In the genomic region with DNA sequence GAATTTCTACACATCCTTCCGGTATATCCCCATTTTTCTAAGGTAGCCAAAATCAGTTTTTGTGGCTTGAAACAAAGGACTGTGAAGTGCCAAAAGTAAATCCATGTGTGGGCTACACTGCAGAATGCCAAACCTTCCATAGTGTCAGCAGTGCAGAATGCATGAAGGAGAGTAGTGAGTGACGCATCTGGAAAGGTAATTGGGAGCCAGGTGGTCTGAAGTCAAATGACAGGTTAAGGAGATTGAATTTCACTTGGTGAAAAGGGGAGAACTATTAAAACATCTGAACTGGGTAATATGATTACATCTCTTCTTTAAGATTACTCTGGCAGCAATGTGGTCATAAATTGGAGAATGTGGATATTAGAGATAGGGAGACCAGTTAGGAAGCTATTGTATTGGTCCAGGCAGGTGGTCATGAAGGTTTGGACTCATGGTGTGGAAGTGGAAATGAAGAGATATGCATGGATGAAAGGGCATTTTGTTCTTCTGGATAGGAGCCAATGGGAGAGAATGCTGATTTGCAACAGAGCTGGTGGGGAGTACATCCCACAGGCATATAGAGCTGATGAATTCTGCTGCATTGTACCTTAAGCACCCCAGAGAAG, we compare ENCODE assay signal across 24 cellular contexts.
DNase-seq lines count a peak whose midpoint lies in the region; ATAC-seq and TF ChIP-seq lines count a peak whose summit lies in the region.
"Had no signal": no experiment of that assay in that cellular context is flagged by ENCODE, and none has a peak within 500 bp of the region (broad histone marks: within the 10 kb centered on the region; RNA-seq: fewer than 3 reads in every experiment).

No MANE protein-coding gene starts in this region.

- no peak overlapping the region for H3K4me3 Mint-ChIP-seq in stimulated activated naive CD8-positive, alpha-beta T cell treated with anti-CD3 and anti-CD28 coated beads, Interleukin-15, amount 100 ng/mL, for 72 hours
- H3K4me3 Mint-ChIP-seq: activated CD8-positive, alpha-beta T cell treated with anti-CD3 and anti-CD28 coated beads, Interleukin-2, amount 10 ng/mL, durations not matched to agents 7 days and 5 days; dendritic cell treated with granulocyte-macrophage colony-stimulating factor and Interleukin-4, amounts not matched to agents 40 ng/mL and 50 ng/mL, for 4 days; mesothelial cell of epicardium; natural killer cell treated with Interleukin-12 subunit alpha and Interleukin-12 subunit beta and Interleukin-15 and Interleukin-18, amount 100 ng/mL, for 72 hours had no signal

- no peaks in the 10 kb centered on the region for H3K9me3 Mint-ChIP-seq in stimulated activated naive CD8-positive, alpha-beta T cell treated with anti-CD3 and anti-CD28 coated beads, Interleukin-15, amount 100 ng/mL, for 72 hours
- H3K9me3 Mint-ChIP-seq: dendritic cell treated with granulocyte-macrophage colony-stimulating factor and Interleukin-4, amounts not matched to agents 40 ng/mL and 50 ng/mL, for 4 days; natural killer cell treated with Interleukin-12 subunit alpha and Interleukin-12 subunit beta and Interleukin-15 and Interleukin-18, amount 100 ng/mL, for 72 hours had no signal

- ATAC-seq in GM19023 (IDR thresholded peaks at IDR 0.05; ENCODE audit: unreplicated experiment) (no peak), GM21367 (IDR thresholded peaks at IDR 0.05; ENCODE audit: unreplicated experiment) (no peak)
- no peak for ATAC-seq in stimulated activated naive CD8-positive, alpha-beta T cell treated with anti-CD3 and anti-CD28 coated beads, Interleukin-15, amount 100 ng/mL, for 72 hours
- ATAC-seq: activated CD4-positive, CD25-positive, alpha-beta regulatory T cell treated with anti-CD3 and anti-CD28 coated beads, Interleukin-2, amount 50 U/mL, for 24 hours; activated CD8-positive, alpha-beta T cell treated with anti-CD3 and anti-CD28 coated beads, Interleukin-2, amount 10 ng/mL, durations not matched to agents 7 days and 5 days; GM12878; left lobe of liver; natural killer cell treated with Interleukin-12 subunit alpha and Interleukin-12 subunit beta and Interleukin-15 and Interleukin-18, amount 100 ng/mL, for 72 hours had no signal

- H3K4me3 ChIP-seq in choroid plexus epithelial cell (ENCODE audit: low read depth, low read length), result no peak overlapping the region
- H3K4me3 ChIP-seq: BLaER1 treated with 17β-estradiol and CSF1 and Interleukin-3, amounts not matched to agents 10 nM and 100 nM; cardiac muscle cell; GM12878; sigmoid colon had no signal

- no peak for TF ChIP-seq CTCF in choroid plexus epithelial cell (conservative IDR thresholded peaks at IDR 0.05; ENCODE audit: low read depth, low read length)

- H3K4me1 Mint-ChIP-seq in stimulated activated naive CD8-positive, alpha-beta T cell treated with anti-CD3 and anti-CD28 coated beads, Interleukin-15, amount 100 ng/mL, for 72 hours, result no peaks in the 10 kb centered on the region

- H3K27ac Mint-ChIP-seq in stimulated activated naive CD8-positive, alpha-beta T cell treated with anti-CD3 and anti-CD28 coated beads, Interleukin-15, amount 100 ng/mL, for 72 hours, result no peak overlapping the region
- H3K27ac Mint-ChIP-seq: activated CD8-positive, alpha-beta T cell treated with anti-CD3 and anti-CD28 coated beads, Interleukin-2, amount 10 ng/mL, durations not matched to agents 7 days and 5 days; dendritic cell treated with granulocyte-macrophage colony-stimulating factor and Interleukin-4, amounts not matched to agents 40 ng/mL and 50 ng/mL, for 4 days; mesothelial cell of epicardium had no signal

- no peaks in the 10 kb centered on the region for H3K27me3 Mint-ChIP-seq in stimulated activated naive CD8-positive, alpha-beta T cell treated with anti-CD3 and anti-CD28 coated beads, Interleukin-15, amount 100 ng/mL, for 72 hours
- H3K27me3 Mint-ChIP-seq: dendritic cell treated with granulocyte-macrophage colony-stimulating factor and Interleukin-4, amounts not matched to agents 40 ng/mL and 50 ng/mL, for 4 days had no signal

- DNase-seq in DMS 273 (lab: John Stamatoyannopoulos, UW; ENCODE audit: unreplicated experiment) (peak; percentile 60), NCI-H1436 treated with DMSO at 0.1 percent for 48 hours (lab: John Stamatoyannopoulos, UW) (peak; percentile 70), NCI-H2196 treated with DMSO at 0.1 percent for 48 hours (lab: John Stamatoyannopoulos, UW; ENCODE audit: unreplicated experiment) (peak; percentile 83), choroid plexus epithelial cell (ENCODE audit: low read depth) (peak; percentile 13)
- no peak for DNase-seq in activated CD4-positive, alpha-beta T cell treated with anti-CD3 and anti-CD28 coated beads for 4 hours
- no peak for DNase-seq in stimulated activated naive CD8-positive, alpha-beta T cell treated with anti-CD3 and anti-CD28 coated beads, Interleukin-15, amount 100 ng/mL, for 72 hours
- DNase-seq: activated CD8-positive, alpha-beta T cell treated with anti-CD3 and anti-CD28 coated beads, Interleukin-2, amount 10 ng/mL, durations not matched to agents 7 days and 5 days; activated naive CD4-positive, alpha-beta T cell; activated T-cell treated with anti-CD3 and anti-CD28 coated beads, Interleukin-2, amount 50 U/mL, for 1 hour; amniotic stem cell; head of caudate nucleus; sigmoid colon; T-helper 9 cell; testis had no signal

Comparison
In these comparisons a context has a peak if more than half of its experiments do, and no peak if none do; other contexts are left out.
1. DNase-seq: peak in DMS 273 (single experiment), NCI-H1436 treated with DMSO at 0.1 percent for 48 hours (single experiment), NCI-H2196 treated with DMSO at 0.1 percent for 48 hours (single experiment) and choroid plexus epithelial cell (single experiment); none in activated CD4-positive, alpha-beta T cell treated with anti-CD3 and anti-CD28 coated beads for 4 hours (0 of 2) and stimulated activated naive CD8-positive, alpha-beta T cell treated with anti-CD3 and anti-CD28 coated beads, Interleukin-15, amount 100 ng/mL, for 72 hours (0 of 2).